ENCODE assay signal across 21 cellular contexts in genomic region chr18:79195716-79196683, GRCh38.
"Had no signal": no experiment of that assay in that cellular context is flagged by ENCODE, and none has a peak within 500 bp of the region (broad histone marks: within the 10 kb centered on the region; RNA-seq: fewer than 3 reads in every experiment).

No MANE protein-coding gene starts in this region.

- H3K4me1 ChIP-seq: colonic mucosa, sigmoid colon, stomach had no signal

- ATAC-seq: activated naive CD8-positive, alpha-beta T cell treated with anti-CD3 and anti-CD28 coated beads, Interleukin-2, amount 50 U/mL, for 24 hours; activated T-cell treated with anti-CD3 and anti-CD28 coated beads, Interleukin-2, amount 50 U/mL, for 4 hours; left lobe of liver; stimulated activated effector memory CD8-positive, alpha-beta T cell treated with anti-CD3 and anti-CD28 coated beads, Interleukin-12 subunit alpha, Interleukin-12 subunit beta, amount 100 ng/mL, for 72 hours had no signal

- H3K9me3 ChIP-seq: colonic mucosa, sigmoid colon, stomach had no signal

- H3K4me3 ChIP-seq: colonic mucosa, sigmoid colon, stomach had no signal

- DNase-seq: activated CD4-positive, alpha-beta T cell treated with anti-CD3 and anti-CD28 coated beads, Interleukin-2, amount 10 ng/mL, durations not matched to agents 24 days and 14 days; activated CD8-positive, alpha-beta memory T cell treated with anti-CD3 and anti-CD28 coated beads, Interleukin-2, amount 50 U/mL, for 4 hours; activated effector memory CD4-positive, alpha-beta T cell treated with Interleukin-2 at 50 U/mL for 16 hours; activated naive CD4-positive, alpha-beta T cell treated with anti-CD3 and anti-CD28 coated beads, Interleukin-2, amount 10 ng/mL, durations not matched to agents 7 days and 5 days; activated naive CD8-positive, alpha-beta T cell treated with anti-CD3 and anti-CD28 coated beads, Interleukin-2, amount 50 U/mL, for 24 hours; activated T-cell treated with anti-CD3 and anti-CD28 coated beads, Interleukin-2, amount 50 U/mL, for 4 hours; anterior cingulate cortex; central memory CD4-positive, alpha-beta T cell; colonic mucosa; foreskin melanocyte; hypothalamus; kidney; mammary epithelial cell; midbrain; nucleus accumbens; sigmoid colon; stimulated activated CD4-positive, alpha-beta T cell treated with anti-CD3 and anti-CD28 coated beads, Interleukin-4, amount 100 ng/mL, for 24 hours; stomach; trophoblast cell had no signal

- H3K36me3 ChIP-seq: colonic mucosa had no signal

- H3K27ac ChIP-seq: colonic mucosa, sigmoid colon, stomach had no signal

- H3K27me3 ChIP-seq: colonic mucosa, sigmoid colon, stomach had no signal
